ENCODE assay signal across 22 cellular contexts in genomic region chr20:49078310-49078709, GRCh38. TPM values are rescaled to one million over a fixed set of nuclear protein-coding genes. Genes with fewer than 3 reads are reported as not detected.
DNase-seq lines count a peak whose midpoint lies in the region; ATAC-seq, FAIRE-seq and TF ChIP-seq lines count a peak whose summit lies in the region.
"Had no signal": no experiment of that assay in that cellular context is flagged by ENCODE, and none has a peak within 500 bp of the region (broad histone marks: within the 10 kb centered on the region; RNA-seq: fewer than 3 reads in every experiment).

No MANE protein-coding gene starts in this region.

- H3K4me3 ChIP-seq in HEK293 (ENCODE audit: low read depth, low read length) (no peak overlapping the region), GM12878 (no peak overlapping the region), colonic mucosa (no peak overlapping the region)
- H3K4me3 ChIP-seq: A549; BLaER1 treated with 17β-estradiol and CSF1 and Interleukin-3, amounts not matched to agents 10 nM and 100 nM had no signal

- RAD21 ChIA-PET in GM12878 (lab: Charles Lee; ENCODE audit: unreplicated experiment), result interaction anchor here (1.4 kb wide), 1 partner anchor 41 kb away, joined by 3 read pairs; no protein-coding TSS in a partner anchor

- TF ChIP-seq RAD21 in GM12878 (IDR thresholded peaks at IDR 0.05; ENCODE audit: insufficient read depth, low read depth, low read length), result no peak

- DNase-seq in activated T-cell treated with anti-CD3 and anti-CD28 coated beads, Interleukin-2, amount 50 U/mL, for 24 hours, result no peak
- no peak for DNase-seq in activated T-cell treated with anti-CD3 and anti-CD28 coated beads, Interleukin-2, amount 50 U/mL, for 48 hours
- DNase-seq in GM12878 (ENCODE audit: low read depth, low spot score) (no peak), non-pigmented ciliary epithelial cell (ENCODE audit: low read depth) (peak; percentile 6), GM12892 (ENCODE audit: insufficient read length) (no peak), colonic mucosa (no peak)
- DNase-seq: AML-193; Calu3; CD4-positive, alpha-beta T cell; CD8-positive, alpha-beta T cell; DMS79 treated with DMSO at 0.1 percent for 48 hours; GF-D8 had no signal

- TF ChIP-seq EP300 in GM12878 (IDR thresholded peaks at IDR 0.05; ENCODE audit: borderline replicate concordance in 1 of 2, control insufficient read depth in 1 of 2, low read depth in 2 of 2, low read length in 2 of 2), result no peak

- CTCF ChIA-PET in HEK293 (lab: Yijun Ruan, JAX) (interaction anchor here (0.7 kb wide), 1 partner anchor 12 kb away, joined by 3 read pairs; no protein-coding TSS in a partner anchor), GM12878 (lab: Yijun Ruan, JAX) (interaction anchor here (0.6 to 1.1 kb wide), 5 partner anchors 9 to 835 kb away, joined by 3 to 5 read pairs (median 3); partner anchors contain the start of gene DDX27)

- WGBS in GM12878 (ENCODE audit: insufficient coverage, insufficient replicate concordance, low lambda C conversion rate, missing lambda C conversion rate), result 100% methylated on average over 3 of the region's 3 CpGs

- intact Hi-C loops in GM12878 (cut with micrococcal nuclease; ENCODE audit: unreplicated experiment), result no loop called here
- intact Hi-C loops in colonic mucosa (cut with DNase I), result loop anchor here (10.0 kb wide), 1 partner anchor 64 kb away; no protein-coding TSS in a partner anchor

- TF ChIP-seq CTCF in HEK293 (tag by site-specific recombination; IDR thresholded peaks at IDR 0.05) (no peak), GM12878 (IDR thresholded peaks at IDR 0.05 in 2 of 3, conservative IDR thresholded peaks at IDR 0.05 in 1 of 3; ENCODE audit: control insufficient read depth in 2 of 3, extremely low read depth in 1 of 3, insufficient read depth in 1 of 3, low read depth in 3 of 3, low read length in 3 of 3) (no peak), colonic mucosa (IDR thresholded peaks at IDR 0.05) (no peak)

- H3K27ac ChIP-seq in HEK293 (ENCODE audit: extremely low read depth, low read depth, low read length), result no peak overlapping the region
- H3K27ac ChIP-seq in GM12878 (ENCODE audit: control insufficient read depth, insufficient read depth), result no peak overlapping the region
- no peak overlapping the region for H3K27ac ChIP-seq in colonic mucosa
- H3K27ac ChIP-seq: 22Rv1; A549; BLaER1 treated with 17β-estradiol and CSF1 and Interleukin-3, amounts not matched to agents 10 nM and 100 nM; C4-2B had no signal

- FAIRE-seq in GM12878 (lab: Jason Lieb, UNC) (no peak), GM12892 (lab: Jason Lieb, UNC) (no peak)
- FAIRE-seq: A549, D721Med, G401.6, GM19239 had no signal

- H3K27me3 Mint-ChIP-seq in activated T-cell treated with anti-CD3 and anti-CD28 coated beads, Interleukin-2, amount 50 U/mL, for 24 hours, result no peaks in the 10 kb centered on the region
- H3K27me3 Mint-ChIP-seq: B cell; CD4-positive, alpha-beta T cell had no signal

- no TSS peak for BruUV-seq in GM12878 (replicated peaks; lab: Mats Ljungman, UMichigan)

- H3K9me3 Mint-ChIP-seq in activated T-cell treated with anti-CD3 and anti-CD28 coated beads, Interleukin-2, amount 50 U/mL, for 24 hours, result no peaks in the 10 kb centered on the region
- H3K9me3 Mint-ChIP-seq: CD4-positive, alpha-beta T cell; CD8-positive, alpha-beta T cell had no signal

- in situ Hi-C loops in GM12878 (cut with MboI), result no loop called here

- ATAC-seq in GM12878, result no peak
- ATAC-seq: A549; CD8-positive, alpha-beta T cell had no signal

- H3K36me3 Mint-ChIP-seq in activated T-cell treated with anti-CD3 and anti-CD28 coated beads, Interleukin-2, amount 50 U/mL, for 24 hours (ENCODE audit: low read depth), result peaks cover 95% of the 10 kb centered on the region

- H3K79me2 ChIP-seq in GM12878 (ENCODE audit: control insufficient read depth, insufficient read depth, low read length), result no peaks in the 10 kb centered on the region

- POLR2A ChIA-PET in HEK293 (lab: Yijun Ruan, JAX), result interaction anchor here (0.9 kb wide), 1 partner anchor 11 kb away, joined by 3 read pairs; no protein-coding TSS in a partner anchor
- POLR2A ChIA-PET in GM12878 (lab: Charles Lee), result interaction anchor here (0.9 to 1.0 kb wide), 2 partner anchors 23 to 31 kb away, joined by 3 read pairs; no protein-coding TSS in a partner anchor

- H3K36me3 ChIP-seq in HEK293 (ENCODE audit: control insufficient read depth in 2 of 2, insufficient read depth in 1 of 2, low read length in 2 of 2) (peaks cover 98% of the 10 kb centered on the region in 2 experiments), GM12878 (ENCODE audit: control insufficient read depth in 2 of 2, insufficient read depth in 2 of 2, low read length in 1 of 2) (peaks cover 12 to 47% of the 10 kb centered on the region in 2 experiments), colonic mucosa (peaks cover 15% of the 10 kb centered on the region)

- peak overlapping the region; percentile 22 for H3K27ac Mint-ChIP-seq in activated T-cell treated with anti-CD3 and anti-CD28 coated beads, Interleukin-2, amount 50 U/mL, for 24 hours
- H3K27ac Mint-ChIP-seq: B cell; CD4-positive, alpha-beta T cell; CD8-positive, alpha-beta T cell had no signal

- H3K4me1 ChIP-seq in HEK293 (ENCODE audit: control insufficient read depth, insufficient read depth, low read length), result no peaks in the 10 kb centered on the region
- no peaks in the 10 kb centered on the region for H3K4me1 ChIP-seq in GM12878 (ENCODE audit: control insufficient read depth, insufficient read depth, low read length)
- H3K4me1 ChIP-seq in colonic mucosa, result no peaks in the 10 kb centered on the region
- H3K4me1 ChIP-seq: A549; BLaER1 treated with 17β-estradiol and CSF1 and Interleukin-3, amounts not matched to agents 10 nM and 100 nM; Caco-2 had no signal

- H3K4me2 ChIP-seq in GM12878 (ENCODE audit: control insufficient read depth, insufficient read depth), result no peak overlapping the region
- H3K4me2 ChIP-seq: A549; BLaER1 treated with 17β-estradiol and CSF1 and Interleukin-3, amounts not matched to agents 10 nM and 100 nM had no signal

- H3K27me3 ChIP-seq in GM12878 (replicated peaks in 1 of 2; ENCODE audit: control insufficient read depth in 2 of 2, insufficient read depth in 2 of 2, low read length in 1 of 2) (no peaks in the 10 kb centered on the region), colonic mucosa (no peaks in the 10 kb centered on the region)
- H3K27me3 ChIP-seq: BLaER1 treated with 17β-estradiol and CSF1 and Interleukin-3, amounts not matched to agents 10 nM and 100 nM had no signal

- no peaks in the 10 kb centered on the region for H3K9me3 ChIP-seq in HEK293 (ENCODE audit: control insufficient read depth, insufficient read depth, low read depth, low read length)
- H3K9me3 ChIP-seq in GM12878 (replicated peaks; ENCODE audit: control insufficient read depth, insufficient read depth, low read length), result no peaks in the 10 kb centered on the region
- no peaks in the 10 kb centered on the region for H3K9me3 ChIP-seq in colonic mucosa
- H3K9me3 ChIP-seq: A549; BLaER1 treated with 17β-estradiol and CSF1 and Interleukin-3, amounts not matched to agents 10 nM and 100 nM; Caco-2 had no signal

- H3K4me3 Mint-ChIP-seq in activated T-cell treated with anti-CD3 and anti-CD28 coated beads, Interleukin-2, amount 50 U/mL, for 24 hours, result no peak overlapping the region
- H3K4me3 Mint-ChIP-seq: B cell; CD4-positive, alpha-beta T cell; CD8-positive, alpha-beta T cell had no signal

- H3K4me1 Mint-ChIP-seq in activated T-cell treated with anti-CD3 and anti-CD28 coated beads, Interleukin-2, amount 50 U/mL, for 24 hours (ENCODE audit: low read depth), result peaks cover 4% of the 10 kb centered on the region
- H3K4me1 Mint-ChIP-seq: B cell had no signal

- SMC1A ChIA-PET in GM12878 (lab: Charles Lee; ENCODE audit: uncharacterized antibody, unreplicated experiment), result interaction anchor here (0.6 to 1.7 kb wide), 7 partner anchors 9 to 141 kb away, joined by 3 to 8 read pairs (median 3); partner anchors contain the start of gene DDX27

- no peak overlapping the region for H3K9ac ChIP-seq in GM12878 (ENCODE audit: control insufficient read depth, insufficient read depth, low read length)
- H3K9ac ChIP-seq in colonic mucosa (ENCODE audit: low read depth in 2 of 2, low read length in 2 of 2), result no peak overlapping the region
- H3K9ac ChIP-seq: BLaER1 treated with 17β-estradiol and CSF1 and Interleukin-3, amounts not matched to agents 10 nM and 100 nM had no signal

- H4K20me1 ChIP-seq in GM12878 (ENCODE audit: control insufficient read depth, insufficient read depth), result no peaks in the 10 kb centered on the region

- no peak for TF ChIP-seq POLR2A in GM12878 (IDR thresholded peaks at IDR 0.05; ENCODE audit: low read depth, low read length)
- TF ChIP-seq POLR2A in GM12892 (IDR thresholded peaks at IDR 0.05; ENCODE audit: low read depth, low read length), result no peak

- no peak overlapping the region for H2AFZ ChIP-seq in GM12878 (ENCODE audit: control insufficient read depth, low read depth, low read length)

TF ChIP-seq in GM12878, 131 proteins besides CTCF, POLR2A, EP300 and RAD21:
- TF ChIP-seq RELA (IDR thresholded peaks at IDR 0.05; ENCODE audit: borderline replicate concordance, partially characterized antibody) (no peak), ATF7 (IDR thresholded peaks at IDR 0.05; ENCODE audit: low read depth) (peak; percentile 43; the same call in 1 of the 2 replicates)

RNA-seq across cellular contexts. Expression of gene CSE1L, which starts 32.2 kb away (rescaled TPM):
- 66.0 and 70.7 TPM in 2 replicates for total RNA-seq in GM12878 (2013; cell fraction: nucleolus; rRNA removed)
- total RNA-seq in GM12878 (2014; rRNA removed), result 123 and 144 TPM in 2 replicates
- total RNA-seq in GM12878 (2014; rRNA removed; fragmentation: Illumina TruSeq; extraction: Trizol), result 136 and 143 TPM in 2 replicates
- total RNA-seq in GM12878 (2021), result 106 and 110 TPM in 2 replicates
- polyA plus RNA-seq in GM12878 (2011; ENCODE audit: low read depth), result 24.6 TPM
- 94.9 and 124 TPM in 2 replicates for polyA plus RNA-seq in GM12878 (2011; rRNA removed)
- 44.8 and 47.5 TPM in 2 replicates for polyA plus RNA-seq in GM12878 (2011; cell fraction: cytosol; rRNA removed)
- 29.1 and 39.4 TPM in 2 replicates for polyA plus RNA-seq in GM12878 (2011; cell fraction: nucleus; rRNA removed)
- 28.4 and 41.8 TPM in 2 replicates for polyA plus RNA-seq in GM12878 (2012)
- 131 and 152 TPM in 2 replicates for polyA plus RNA-seq in GM12878 (2014; fragmentation: Illumina TruSeq; extraction: Trizol)
- 10 to 100 TPM; 72.4 to 74.1 TPM for polyA plus RNA-seq in GM12878 (2014; fragmentation: Nextera tagmentation; extraction: Ambion mirVana)
- polyA plus RNA-seq in GM12878 (2014; rRNA removed), result 71.6 and 86.6 TPM in 2 replicates
- polyA plus RNA-seq in GM12878 (2016; fragmentation: Nextera tagmentation; extraction: Ambion mirVana), result 100 to 1,000 TPM; 212 to 213 TPM
- 61.3 and 84.8 TPM in 2 replicates for polyA minus RNA-seq in GM12878 (2011; rRNA and poly(A)+ RNA removed)
- 28.7 and 37.1 TPM in 2 replicates for polyA minus RNA-seq in GM12878 (2011; cell fraction: cytosol; rRNA and poly(A)+ RNA removed)
- polyA minus RNA-seq in GM12878 (2011; cell fraction: nucleus; rRNA and poly(A)+ RNA removed), result 16.7 and 26.9 TPM in 2 replicates
- polyA plus RNA-seq in GM12892 (2012; ENCODE audit: missing spikeins), result 62.6 TPM
- 10 to 100 TPM; 33.3 to 82.7 TPM for total RNA-seq in colonic mucosa
